8 cellular contexts compared by ENCODE assay signal in genomic region chr1:234926574-234927311, GRCh38.
DNase-seq lines count a peak whose midpoint lies in the region; ATAC-seq and TF ChIP-seq lines count a peak whose summit lies in the region.

No MANE protein-coding gene starts in this region.

- H3K4me1 ChIP-seq in lower lobe of right lung = peaks cover 32% of the 10 kb centered on the region

- no peaks in the 10 kb centered on the region for H3K27me3 ChIP-seq in lower lobe of right lung (ENCODE audit: low read depth)
- H3K27me3 ChIP-seq in MG63 = no peaks in the 10 kb centered on the region

- no peaks in the 10 kb centered on the region for H3K36me3 Mint-ChIP-seq in activated naive CD4-positive, alpha-beta T cell treated with anti-CD3 and anti-CD28 coated beads for 36 hours (ENCODE audit: low read depth)

- no peaks in the 10 kb centered on the region for H3K9me3 Mint-ChIP-seq in activated naive CD4-positive, alpha-beta T cell treated with anti-CD3 and anti-CD28 coated beads for 36 hours

- H3K4me1 Mint-ChIP-seq in activated naive CD4-positive, alpha-beta T cell treated with anti-CD3 and anti-CD28 coated beads for 36 hours (ENCODE audit: low read depth) = peaks cover 52% of the 10 kb centered on the region

- H3K27ac Mint-ChIP-seq in activated naive CD4-positive, alpha-beta T cell treated with anti-CD3 and anti-CD28 coated beads for 36 hours = peak overlapping the region; percentile 75

- DNase-seq in COLO668 (lab: John Stamatoyannopoulos, UW; ENCODE audit: unreplicated experiment) = peak; percentile 40
- peak; percentile 71 for DNase-seq in activated naive CD4-positive, alpha-beta T cell treated with anti-CD3 and anti-CD28 coated beads for 36 hours
- DNase-seq in lower lobe of right lung = no peak
- DNase-seq in substantia nigra (lab: John Stamatoyannopoulos, UW) = peak in 2 of 49 donors; percentile 21 to 37
- no peak for DNase-seq in hepatic stellate cell (ENCODE audit: low spot score)
- no peak for DNase-seq in MG63

- H3K27me3 Mint-ChIP-seq in activated naive CD4-positive, alpha-beta T cell treated with anti-CD3 and anti-CD28 coated beads for 36 hours (ENCODE audit: low read depth) = no peaks in the 10 kb centered on the region

- H3K4me3 ChIP-seq in lower lobe of right lung (no peak overlapping the region), MG63 (no peak overlapping the region)

- H3K9me3 ChIP-seq in lower lobe of right lung (no peaks in the 10 kb centered on the region), MG63 (no peaks in the 10 kb centered on the region)

- H3K4me3 Mint-ChIP-seq in activated naive CD4-positive, alpha-beta T cell treated with anti-CD3 and anti-CD28 coated beads for 36 hours = peak overlapping the region; percentile 39

- CTCF ChIA-PET in activated naive CD4-positive, alpha-beta T cell treated with anti-CD3 and anti-CD28 coated beads for 36 hours (lab: Charles Lee) = interaction anchor here (0.6 to 2.0 kb wide), 9 partner anchors 80 to 427 kb away, joined by 3 to 9 read pairs (median 4); no protein-coding TSS in a partner anchor

- peak overlapping the region; percentile 65 for H3K27ac ChIP-seq in lower lobe of right lung
- peak overlapping the region; percentile 14 for H3K27ac ChIP-seq in substantia nigra (ENCODE audit: low read depth, low read length, poor library complexity, severe bottlenecking)

- H3K36me3 ChIP-seq in lower lobe of right lung (no peaks in the 10 kb centered on the region), MG63 (no peaks in the 10 kb centered on the region)

- peak; percentile 93 for ATAC-seq in GM19455 (IDR thresholded peaks at IDR 0.05; ENCODE audit: unreplicated experiment)
- ATAC-seq in HG03469 (IDR thresholded peaks at IDR 0.05; ENCODE audit: unreplicated experiment) = peak; percentile 62
- peak in 1 of 2 donors; percentile 45 for ATAC-seq in lower lobe of right lung

- TF ChIP-seq CTCF in lower lobe of right lung (IDR thresholded peaks at IDR 0.05) = no peak

- intact Hi-C loops in activated naive CD4-positive, alpha-beta T cell treated with anti-CD3 and anti-CD28 coated beads for 36 hours (cut with micrococcal nuclease) = loop anchor here (1.0 to 5.0 kb wide), 11 partner anchors 10 to 654 kb away; no protein-coding TSS in a partner anchor
- intact Hi-C loops in lower lobe of right lung (cut with DNase I) = no loop called here

Comparison
In these comparisons a context has a peak if more than half of its experiments do, and no peak if none do; other contexts are left out.
1. DNase-seq: peak in COLO668 (single experiment) and activated naive CD4-positive, alpha-beta T cell treated with anti-CD3 and anti-CD28 coated beads for 36 hours (single experiment); none in lower lobe of right lung (single experiment), hepatic stellate cell (single experiment) and MG63 (single experiment).